ENCODE assay signal across 1 cellular context in the genomic region with DNA sequence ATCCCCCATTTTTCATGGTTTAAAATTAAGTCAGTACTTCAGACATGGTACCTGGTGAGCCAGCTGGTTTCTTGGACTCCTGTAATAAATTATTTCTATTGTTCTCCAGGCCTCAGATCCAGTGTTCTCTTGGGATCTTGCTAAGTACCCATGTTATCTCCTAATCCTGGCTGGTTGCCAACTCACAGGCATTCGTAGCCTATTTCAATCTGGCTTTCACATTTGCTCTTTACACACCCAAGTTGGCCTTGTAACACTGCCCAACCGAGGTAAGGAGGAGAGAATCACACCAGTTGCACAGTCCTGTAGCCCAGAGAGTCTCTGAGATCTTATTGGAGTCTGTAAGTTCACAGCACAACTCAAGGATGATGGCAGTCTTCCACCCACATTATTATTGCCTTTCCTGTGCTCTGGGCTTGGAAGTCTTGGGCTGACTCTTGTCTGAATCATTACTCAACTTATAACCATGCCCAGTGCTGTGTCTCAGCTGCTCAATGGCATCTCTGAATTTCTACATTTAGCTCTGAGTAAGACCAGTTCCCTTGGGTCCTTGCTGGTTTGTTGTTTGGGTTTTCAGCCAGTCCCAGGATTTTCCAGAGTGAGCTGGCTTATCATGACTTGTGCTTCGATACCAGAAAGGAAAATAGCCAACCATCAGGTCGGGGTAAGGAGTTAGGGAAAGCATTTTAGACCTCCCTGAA.
TF ChIP-seq lines count a peak whose summit lies in the region.

No MANE protein-coding gene starts in this region.

TF ChIP-seq in HEK293, 187 proteins besides CTCF, POLR2A, EP300 and RAD21 (continued from another document and continues in another):
- TF ChIP-seq, protein P1, sequence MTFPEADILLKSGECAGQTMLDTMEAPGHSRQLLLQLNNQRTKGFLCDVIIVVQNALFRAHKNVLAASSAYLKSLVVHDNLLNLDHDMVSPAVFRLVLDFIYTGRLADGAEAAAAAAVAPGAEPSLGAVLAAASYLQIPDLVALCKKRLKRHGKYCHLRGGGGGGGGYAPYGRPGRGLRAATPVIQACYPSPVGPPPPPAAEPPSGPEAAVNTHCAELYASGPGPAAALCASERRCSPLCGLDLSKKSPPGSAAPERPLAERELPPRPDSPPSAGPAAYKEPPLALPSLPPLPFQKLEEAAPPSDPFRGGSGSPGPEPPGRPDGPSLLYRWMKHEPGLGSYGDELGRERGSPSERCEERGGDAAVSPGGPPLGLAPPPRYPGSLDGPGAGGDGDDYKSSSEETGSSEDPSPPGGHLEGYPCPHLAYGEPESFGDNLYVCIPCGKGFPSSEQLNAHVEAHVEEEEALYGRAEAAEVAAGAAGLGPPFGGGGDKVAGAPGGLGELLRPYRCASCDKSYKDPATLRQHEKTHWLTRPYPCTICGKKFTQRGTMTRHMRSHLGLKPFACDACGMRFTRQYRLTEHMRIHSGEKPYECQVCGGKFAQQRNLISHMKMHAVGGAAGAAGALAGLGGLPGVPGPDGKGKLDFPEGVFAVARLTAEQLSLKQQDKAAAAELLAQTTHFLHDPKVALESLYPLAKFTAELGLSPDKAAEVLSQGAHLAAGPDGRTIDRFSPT (tag by site-specific recombination; IDR thresholded peaks at IDR 0.05) = no peak
- TF ChIP-seq ZXDB (tag by site-specific recombination; IDR thresholded peaks at IDR 0.05) = no peak
- TF ChIP-seq ZNF37A (tag by site-specific recombination; IDR thresholded peaks at IDR 0.05) = no peak
- no peak for TF ChIP-seq ZNF76 (tag by site-specific recombination; IDR thresholded peaks at IDR 0.05; ENCODE audit: borderline replicate concordance, low read depth)
- TF ChIP-seq ZNF544 (tag by site-specific recombination; IDR thresholded peaks at IDR 0.05) = peak; percentile 92
- peak; percentile 49; the same call in 1 of the 2 replicates for TF ChIP-seq ZFHX2 (tag by site-specific recombination; conservative IDR thresholded peaks at IDR 0.05)
- TF ChIP-seq ZBTB48 (tag by site-specific recombination; IDR thresholded peaks at IDR 0.05) = no peak
- TF ChIP-seq ZNF239 (tag by site-specific recombination; IDR thresholded peaks at IDR 0.05) = no peak
- no peak for TF ChIP-seq ZNF843 (tag by site-specific recombination; IDR thresholded peaks at IDR 0.05)
- no peak for TF ChIP-seq ZNF658 (tag by site-specific recombination; IDR thresholded peaks at IDR 0.05)
- TF ChIP-seq, protein P2, sequence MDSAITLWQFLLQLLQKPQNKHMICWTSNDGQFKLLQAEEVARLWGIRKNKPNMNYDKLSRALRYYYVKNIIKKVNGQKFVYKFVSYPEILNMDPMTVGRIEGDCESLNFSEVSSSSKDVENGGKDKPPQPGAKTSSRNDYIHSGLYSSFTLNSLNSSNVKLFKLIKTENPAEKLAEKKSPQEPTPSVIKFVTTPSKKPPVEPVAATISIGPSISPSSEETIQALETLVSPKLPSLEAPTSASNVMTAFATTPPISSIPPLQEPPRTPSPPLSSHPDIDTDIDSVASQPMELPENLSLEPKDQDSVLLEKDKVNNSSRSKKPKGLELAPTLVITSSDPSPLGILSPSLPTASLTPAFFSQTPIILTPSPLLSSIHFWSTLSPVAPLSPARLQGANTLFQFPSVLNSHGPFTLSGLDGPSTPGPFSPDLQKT (IDR thresholded peaks at IDR 0.05; ENCODE audit: borderline replicate concordance, low read depth, low read length) = no peak
- TF ChIP-seq BCL11B (tag by site-specific recombination; IDR thresholded peaks at IDR 0.05; ENCODE audit: low read depth) = no peak
- TF ChIP-seq GLI4 (tag by site-specific recombination; IDR thresholded peaks at IDR 0.05) = no peak
- TF ChIP-seq, protein P3, sequence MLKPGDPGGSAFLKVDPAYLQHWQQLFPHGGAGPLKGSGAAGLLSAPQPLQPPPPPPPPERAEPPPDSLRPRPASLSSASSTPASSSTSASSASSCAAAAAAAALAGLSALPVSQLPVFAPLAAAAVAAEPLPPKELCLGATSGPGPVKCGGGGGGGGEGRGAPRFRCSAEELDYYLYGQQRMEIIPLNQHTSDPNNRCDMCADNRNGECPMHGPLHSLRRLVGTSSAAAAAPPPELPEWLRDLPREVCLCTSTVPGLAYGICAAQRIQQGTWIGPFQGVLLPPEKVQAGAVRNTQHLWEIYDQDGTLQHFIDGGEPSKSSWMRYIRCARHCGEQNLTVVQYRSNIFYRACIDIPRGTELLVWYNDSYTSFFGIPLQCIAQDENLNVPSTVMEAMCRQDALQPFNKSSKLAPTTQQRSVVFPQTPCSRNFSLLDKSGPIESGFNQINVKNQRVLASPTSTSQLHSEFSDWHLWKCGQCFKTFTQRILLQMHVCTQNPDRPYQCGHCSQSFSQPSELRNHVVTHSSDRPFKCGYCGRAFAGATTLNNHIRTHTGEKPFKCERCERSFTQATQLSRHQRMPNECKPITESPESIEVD (tag by site-specific recombination; IDR thresholded peaks at IDR 0.05) = peak; percentile 26; the same call in 1 of the 2 replicates
- no peak for TF ChIP-seq ZEB2 (tag by site-specific recombination; IDR thresholded peaks at IDR 0.05)
- no peak for TF ChIP-seq ZBTB20 (tag by site-specific recombination; IDR thresholded peaks at IDR 0.05)
- TF ChIP-seq ZNF660 (tag by site-specific recombination; IDR thresholded peaks at IDR 0.05) = peak; percentile 88
- TF ChIP-seq, protein P4, sequence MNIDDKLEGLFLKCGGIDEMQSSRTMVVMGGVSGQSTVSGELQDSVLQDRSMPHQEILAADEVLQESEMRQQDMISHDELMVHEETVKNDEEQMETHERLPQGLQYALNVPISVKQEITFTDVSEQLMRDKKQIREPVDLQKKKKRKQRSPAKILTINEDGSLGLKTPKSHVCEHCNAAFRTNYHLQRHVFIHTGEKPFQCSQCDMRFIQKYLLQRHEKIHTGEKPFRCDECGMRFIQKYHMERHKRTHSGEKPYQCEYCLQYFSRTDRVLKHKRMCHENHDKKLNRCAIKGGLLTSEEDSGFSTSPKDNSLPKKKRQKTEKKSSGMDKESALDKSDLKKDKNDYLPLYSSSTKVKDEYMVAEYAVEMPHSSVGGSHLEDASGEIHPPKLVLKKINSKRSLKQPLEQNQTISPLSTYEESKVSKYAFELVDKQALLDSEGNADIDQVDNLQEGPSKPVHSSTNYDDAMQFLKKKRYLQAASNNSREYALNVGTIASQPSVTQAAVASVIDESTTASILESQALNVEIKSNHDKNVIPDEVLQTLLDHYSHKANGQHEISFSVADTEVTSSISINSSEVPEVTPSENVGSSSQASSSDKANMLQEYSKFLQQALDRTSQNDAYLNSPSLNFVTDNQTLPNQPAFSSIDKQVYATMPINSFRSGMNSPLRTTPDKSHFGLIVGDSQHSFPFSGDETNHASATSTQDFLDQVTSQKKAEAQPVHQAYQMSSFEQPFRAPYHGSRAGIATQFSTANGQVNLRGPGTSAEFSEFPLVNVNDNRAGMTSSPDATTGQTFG (tag by site-specific recombination; IDR thresholded peaks at IDR 0.05; ENCODE audit: borderline replicate concordance) = no peak
- peak; percentile 49; the same call in 1 of the 2 replicates for TF ChIP-seq ZNF677 (tag by site-specific recombination; IDR thresholded peaks at IDR 0.05)
- no peak for TF ChIP-seq ZNF2 (tag by site-specific recombination; IDR thresholded peaks at IDR 0.05)
- no peak for TF ChIP-seq ZNF558 (tag by site-specific recombination; IDR thresholded peaks at IDR 0.05)
- TF ChIP-seq ZNF792 (tag by site-specific recombination; IDR thresholded peaks at IDR 0.05) = no peak
- TF ChIP-seq KLF10 (tag by site-specific recombination; IDR thresholded peaks at IDR 0.05) = peak; percentile 69
- peak; percentile 56; the same call in 1 of the 2 replicates for TF ChIP-seq ZNF776 (tag by site-specific recombination; IDR thresholded peaks at IDR 0.05; ENCODE audit: borderline replicate concordance)
- peak; percentile 79; the same call in 1 of the 2 replicates for TF ChIP-seq ZNF561 (tag by site-specific recombination; IDR thresholded peaks at IDR 0.05; ENCODE audit: borderline replicate concordance)
- 0 out of 2 replicates have a peak, but pooled peaks have one; percentile 43 for TF ChIP-seq ZNF830 (tag by site-specific recombination; IDR thresholded peaks at IDR 0.05; ENCODE audit: low read depth)
- no peak for TF ChIP-seq ZNF433 (tag by site-specific recombination; IDR thresholded peaks at IDR 0.05; ENCODE audit: low read depth)
- 0 out of 2 replicates have a peak, but pooled peaks have one; percentile 8 for TF ChIP-seq ZNF549 (tag by site-specific recombination; IDR thresholded peaks at IDR 0.05)
- TF ChIP-seq, protein P5, sequence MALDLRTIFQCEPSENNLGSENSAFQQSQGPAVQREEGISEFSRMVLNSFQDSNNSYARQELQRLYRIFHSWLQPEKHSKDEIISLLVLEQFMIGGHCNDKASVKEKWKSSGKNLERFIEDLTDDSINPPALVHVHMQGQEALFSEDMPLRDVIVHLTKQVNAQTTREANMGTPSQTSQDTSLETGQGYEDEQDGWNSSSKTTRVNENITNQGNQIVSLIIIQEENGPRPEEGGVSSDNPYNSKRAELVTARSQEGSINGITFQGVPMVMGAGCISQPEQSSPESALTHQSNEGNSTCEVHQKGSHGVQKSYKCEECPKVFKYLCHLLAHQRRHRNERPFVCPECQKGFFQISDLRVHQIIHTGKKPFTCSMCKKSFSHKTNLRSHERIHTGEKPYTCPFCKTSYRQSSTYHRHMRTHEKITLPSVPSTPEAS (tag by site-specific recombination; IDR thresholded peaks at IDR 0.05) = no peak
- no peak for TF ChIP-seq GLI2 (tag by site-specific recombination; IDR thresholded peaks at IDR 0.05; ENCODE audit: borderline replicate concordance, low read depth)
- no peak for TF ChIP-seq ZFP37 (tag by site-specific recombination; IDR thresholded peaks at IDR 0.05)
- peak; percentile 69 for TF ChIP-seq ZBTB17 (tag by site-specific recombination; IDR thresholded peaks at IDR 0.05)
- TF ChIP-seq ZNF530 (tag by site-specific recombination; IDR thresholded peaks at IDR 0.05; ENCODE audit: low read depth) = no peak
- TF ChIP-seq, protein P6, sequence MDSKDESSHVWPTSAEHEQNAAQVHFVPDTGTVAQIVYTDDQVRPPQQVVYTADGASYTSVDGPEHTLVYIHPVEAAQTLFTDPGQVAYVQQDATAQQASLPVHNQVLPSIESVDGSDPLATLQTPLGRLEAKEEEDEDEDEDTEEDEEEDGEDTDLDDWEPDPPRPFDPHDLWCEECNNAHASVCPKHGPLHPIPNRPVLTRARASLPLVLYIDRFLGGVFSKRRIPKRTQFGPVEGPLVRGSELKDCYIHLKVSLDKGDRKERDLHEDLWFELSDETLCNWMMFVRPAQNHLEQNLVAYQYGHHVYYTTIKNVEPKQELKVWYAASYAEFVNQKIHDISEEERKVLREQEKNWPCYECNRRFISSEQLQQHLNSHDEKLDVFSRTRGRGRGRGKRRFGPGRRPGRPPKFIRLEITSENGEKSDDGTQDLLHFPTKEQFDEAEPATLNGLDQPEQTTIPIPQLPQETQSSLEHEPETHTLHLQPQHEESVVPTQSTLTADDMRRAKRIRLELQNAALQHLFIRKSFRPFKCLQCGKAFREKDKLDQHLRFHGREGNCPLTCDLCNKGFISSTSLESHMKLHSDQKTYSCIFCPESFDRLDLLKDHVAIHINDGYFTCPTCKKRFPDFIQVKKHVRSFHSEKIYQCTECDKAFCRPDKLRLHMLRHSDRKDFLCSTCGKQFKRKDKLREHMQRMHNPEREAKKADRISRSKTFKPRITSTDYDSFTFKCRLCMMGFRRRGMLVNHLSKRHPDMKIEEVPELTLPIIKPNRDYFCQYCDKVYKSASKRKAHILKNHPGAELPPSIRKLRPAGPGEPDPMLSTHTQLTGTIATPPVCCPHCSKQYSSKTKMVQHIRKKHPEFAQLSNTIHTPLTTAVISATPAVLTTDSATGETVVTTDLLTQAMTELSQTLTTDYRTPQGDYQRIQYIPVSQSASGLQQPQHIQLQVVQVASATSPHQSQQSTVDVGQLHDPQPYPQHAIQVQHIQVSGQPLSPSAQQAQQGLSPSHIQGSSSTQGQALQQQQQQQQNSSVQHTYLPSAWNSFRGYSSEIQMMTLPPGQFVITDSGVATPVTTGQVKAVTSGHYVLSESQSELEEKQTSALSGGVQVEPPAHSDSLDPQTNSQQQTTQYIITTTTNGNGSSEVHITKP (tag by site-specific recombination; IDR thresholded peaks at IDR 0.05) = no peak
- TF ChIP-seq ZNF211 (tag by site-specific recombination; IDR thresholded peaks at IDR 0.05; ENCODE audit: low read depth) = no peak
- TF ChIP-seq, protein P7, sequence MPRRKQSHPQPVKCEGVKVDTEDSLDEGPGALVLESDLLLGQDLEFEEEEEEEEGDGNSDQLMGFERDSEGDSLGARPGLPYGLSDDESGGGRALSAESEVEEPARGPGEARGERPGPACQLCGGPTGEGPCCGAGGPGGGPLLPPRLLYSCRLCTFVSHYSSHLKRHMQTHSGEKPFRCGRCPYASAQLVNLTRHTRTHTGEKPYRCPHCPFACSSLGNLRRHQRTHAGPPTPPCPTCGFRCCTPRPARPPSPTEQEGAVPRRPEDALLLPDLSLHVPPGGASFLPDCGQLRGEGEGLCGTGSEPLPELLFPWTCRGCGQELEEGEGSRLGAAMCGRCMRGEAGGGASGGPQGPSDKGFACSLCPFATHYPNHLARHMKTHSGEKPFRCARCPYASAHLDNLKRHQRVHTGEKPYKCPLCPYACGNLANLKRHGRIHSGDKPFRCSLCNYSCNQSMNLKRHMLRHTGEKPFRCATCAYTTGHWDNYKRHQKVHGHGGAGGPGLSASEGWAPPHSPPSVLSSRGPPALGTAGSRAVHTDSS (tag by site-specific recombination; IDR thresholded peaks at IDR 0.05) = peak; percentile 11; the same call in 1 of the 2 replicates
- TF ChIP-seq, protein P8, sequence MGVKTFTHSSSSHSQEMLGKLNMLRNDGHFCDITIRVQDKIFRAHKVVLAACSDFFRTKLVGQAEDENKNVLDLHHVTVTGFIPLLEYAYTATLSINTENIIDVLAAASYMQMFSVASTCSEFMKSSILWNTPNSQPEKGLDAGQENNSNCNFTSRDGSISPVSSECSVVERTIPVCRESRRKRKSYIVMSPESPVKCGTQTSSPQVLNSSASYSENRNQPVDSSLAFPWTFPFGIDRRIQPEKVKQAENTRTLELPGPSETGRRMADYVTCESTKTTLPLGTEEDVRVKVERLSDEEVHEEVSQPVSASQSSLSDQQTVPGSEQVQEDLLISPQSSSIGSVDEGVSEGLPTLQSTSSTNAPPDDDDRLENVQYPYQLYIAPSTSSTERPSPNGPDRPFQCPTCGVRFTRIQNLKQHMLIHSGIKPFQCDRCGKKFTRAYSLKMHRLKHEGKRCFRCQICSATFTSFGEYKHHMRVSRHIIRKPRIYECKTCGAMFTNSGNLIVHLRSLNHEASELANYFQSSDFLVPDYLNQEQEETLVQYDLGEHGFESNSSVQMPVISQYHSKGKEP (tag by site-specific recombination; IDR thresholded peaks at IDR 0.05) = peak; percentile 58
- TF ChIP-seq ZNF121 (tag by site-specific recombination; IDR thresholded peaks at IDR 0.05) = no peak
- no peak for TF ChIP-seq YY2 (tag by site-specific recombination; IDR thresholded peaks at IDR 0.05)
- no peak for TF ChIP-seq ZNF202 (tag by site-specific recombination; IDR thresholded peaks at IDR 0.05; ENCODE audit: borderline replicate concordance)
- TF ChIP-seq ZNF223 (tag by site-specific recombination; IDR thresholded peaks at IDR 0.05) = no peak
- TF ChIP-seq FEZF1 (tag by site-specific recombination; IDR thresholded peaks at IDR 0.05) = 0 out of 2 replicates have a peak, but pooled peaks have one; percentile 14
- no peak for TF ChIP-seq ZBTB8A (tag by site-specific recombination; IDR thresholded peaks at IDR 0.05)
- TF ChIP-seq ZNF24 (tag by site-specific recombination; IDR thresholded peaks at IDR 0.05) = 0 out of 2 replicates have a peak, but pooled peaks have one; percentile 19
- no peak for TF ChIP-seq ZNF701 (tag by site-specific recombination; IDR thresholded peaks at IDR 0.05)
- no peak for TF ChIP-seq ZNF768 (tag by site-specific recombination; IDR thresholded peaks at IDR 0.05)
